11 cellular contexts compared by ENCODE assay signal in the genomic region with DNA sequence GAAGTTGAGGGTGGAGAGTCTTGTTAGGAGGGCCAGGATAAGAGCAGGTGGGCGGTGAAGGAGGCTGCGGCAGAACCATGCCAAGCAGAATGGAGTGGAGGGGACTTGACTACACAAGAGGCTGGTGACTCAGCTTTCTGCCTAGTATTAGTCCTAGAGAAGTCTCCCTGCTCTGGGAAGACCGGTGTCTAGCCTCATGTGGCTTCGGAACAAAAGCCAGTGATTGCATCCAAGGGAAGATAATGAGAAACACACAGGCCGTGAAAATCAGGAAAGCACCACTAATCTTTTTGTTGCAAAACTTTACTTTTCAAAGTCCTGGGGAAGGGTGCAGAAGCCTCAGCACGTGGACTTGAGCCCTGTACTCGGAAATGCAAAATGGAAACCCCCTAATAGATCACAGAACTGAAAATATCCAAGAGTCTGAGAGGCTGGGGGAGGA. TPM values are rescaled to one million over a fixed set of nuclear protein-coding genes. Genes with fewer than 3 reads are reported as not detected.
DNase-seq lines count a peak whose midpoint lies in the region; ATAC-seq and TF ChIP-seq lines count a peak whose summit lies in the region.
"Had no signal": no experiment of that assay in that cellular context is flagged by ENCODE, and none has a peak within 500 bp of the region (broad histone marks: within the 10 kb centered on the region; RNA-seq: fewer than 3 reads in every experiment).

No MANE protein-coding gene starts in this region.

- H3K9me3 ChIP-seq in SK-N-MC (ENCODE audit: low read depth, low read length) (no peaks in the 10 kb centered on the region), left ventricle myocardium inferior (replicated peaks) (no peaks in the 10 kb centered on the region), subcutaneous abdominal adipose tissue (ENCODE audit: control insufficient read depth in 5 of 5, low read length in 5 of 5) (no peaks in the 10 kb centered on the region)

- H3K27me3 ChIP-seq in left ventricle myocardium inferior (ENCODE audit: low read depth): no peaks in the 10 kb centered on the region
- H3K27me3 ChIP-seq in subcutaneous abdominal adipose tissue (ENCODE audit: control insufficient read depth in 5 of 5, insufficient read depth in 4 of 5, low read length in 5 of 5): no peaks in the 10 kb centered on the region

- intact Hi-C loops in left ventricle myocardium inferior (cut with micrococcal nuclease): no loop called here

- H3K27ac ChIP-seq in SK-N-MC: peak overlapping the region; percentile 96
- H3K27ac ChIP-seq in left ventricle myocardium inferior (replicated peaks): peak overlapping the region; percentile 6
- H3K27ac ChIP-seq in subcutaneous abdominal adipose tissue (ENCODE audit: low read depth, low read length): peak overlapping the region; percentile 57

- DNase-seq in SK-N-MC (ENCODE audit: low read depth, low spot score) (peak; percentile 82), left ventricle myocardium inferior (no peak), kidney glomerular epithelial cell (lab: John Stamatoyannopoulos, UW) (no peak)
- DNase-seq in stimulated activated CD4-positive, alpha-beta T cell treated with anti-CD3 and anti-CD28 coated beads, Interleukin-2, amount 100 ng/mL, for 24 hours: no peak
- DNase-seq: activated gamma-delta T cell, NCI-H1105, T-helper 9 cell had no signal

- ATAC-seq in GM19395 (IDR thresholded peaks at IDR 0.05; ENCODE audit: unreplicated experiment): peak; percentile 43
- no peak for ATAC-seq in GM21529 (IDR thresholded peaks at IDR 0.05; ENCODE audit: unreplicated experiment)
- no peak for ATAC-seq in HG02588 (IDR thresholded peaks at IDR 0.05; ENCODE audit: unreplicated experiment)

- H3K4me3 ChIP-seq in SK-N-MC: peak overlapping the region; percentile 67
- no peak overlapping the region for H3K4me3 ChIP-seq in left ventricle myocardium inferior
- no peak overlapping the region for H3K4me3 ChIP-seq in subcutaneous abdominal adipose tissue (ENCODE audit: low read depth in 1 of 5, low read length in 5 of 5)

- peaks cover 25% of the 10 kb centered on the region for H3K4me1 ChIP-seq in left ventricle myocardium inferior
- peaks cover 2 to 27% (median 9%) of the 10 kb centered on the region in 5 donors for H3K4me1 ChIP-seq in subcutaneous abdominal adipose tissue (ENCODE audit: control insufficient read depth in 5 of 5, insufficient read depth in 5 of 5, low read length in 5 of 5)

- no peak for TF ChIP-seq CTCF in left ventricle myocardium inferior (IDR thresholded peaks at IDR 0.05; ENCODE audit: borderline replicate concordance)

- H3K36me3 ChIP-seq in SK-N-MC (ENCODE audit: insufficient read depth, low read length) (peaks cover 79% of the 10 kb centered on the region), left ventricle myocardium inferior (peaks cover 3% of the 10 kb centered on the region), subcutaneous abdominal adipose tissue (ENCODE audit: control insufficient read depth in 5 of 5, insufficient read depth in 5 of 5, low read length in 5 of 5) (peaks cover 0 to 5% (median 4%) of the 10 kb centered on the region in 5 donors)

- H3K9ac ChIP-seq in SK-N-MC (ENCODE audit: insufficient read length) (peak overlapping the region; percentile 73), subcutaneous abdominal adipose tissue (ENCODE audit: low read length in 5 of 5) (peak overlapping the region in 1 of 5 donors; percentile 3)

RNA-seq across cellular contexts. Expression of a gene that starts 31.3 kb away (rescaled TPM):
- 26.9 TPM for total RNA-seq in left ventricle myocardium inferior

Comparison
In these comparisons a context has a peak if more than half of its experiments do, and no peak if none do; other contexts are left out.
1. H3K27ac ChIP-seq: peak in every context shown above with its lines; median percentile 96 in SK-N-MC; 57 in subcutaneous abdominal adipose tissue; 6 in left ventricle myocardium inferior.